Comparison of ENCODE assay signal across 9 cellular contexts in genomic region chr12:45268672-45269406, GRCh38. TPM values are rescaled to one million over a fixed set of nuclear protein-coding genes. Genes with fewer than 3 reads are reported as not detected.
DNase-seq lines count a peak whose midpoint lies in the region; ATAC-seq and TF ChIP-seq lines count a peak whose summit lies in the region.
"Had no signal": no experiment of that assay in that cellular context is flagged by ENCODE, and none has a peak within 500 bp of the region (broad histone marks: within the 10 kb centered on the region; RNA-seq: fewer than 3 reads in every experiment).

No MANE protein-coding gene starts in this region.

- no peak overlapping the region for H3K27ac ChIP-seq in C4-2B
- H3K27ac ChIP-seq in WERI-Rb-1: no peak overlapping the region
- H3K27ac ChIP-seq in skeletal muscle tissue (ENCODE audit: low read depth, low read length): peak overlapping the region; percentile 39
- H3K27ac ChIP-seq: HL-60 had no signal

- peak; percentile 65 for ATAC-seq in GM21529 (IDR thresholded peaks at IDR 0.05; ENCODE audit: unreplicated experiment)
- peak; percentile 76 for ATAC-seq in left ventricle myocardium superior
- ATAC-seq in GM18873 (IDR thresholded peaks at IDR 0.05; ENCODE audit: low FRiP score, unreplicated experiment): no peak

- no peaks in the 10 kb centered on the region for H3K9me3 ChIP-seq in WERI-Rb-1 (ENCODE audit: severe bottlenecking)
- H3K9me3 ChIP-seq in skeletal muscle tissue (ENCODE audit: control insufficient read depth in 3 of 3, low read length in 3 of 3): no peaks in the 10 kb centered on the region

- intact Hi-C loops in left ventricle myocardium superior (cut with micrococcal nuclease): no loop called here

- no peaks in the 10 kb centered on the region for H3K27me3 ChIP-seq in WERI-Rb-1 (ENCODE audit: insufficient read depth, low read depth, severe bottlenecking)
- no peaks in the 10 kb centered on the region for H3K27me3 ChIP-seq in skeletal muscle tissue (ENCODE audit: control insufficient read depth in 3 of 3, insufficient read depth in 3 of 3, low read length in 3 of 3)

- H3K9ac ChIP-seq in skeletal muscle tissue (ENCODE audit: low read depth in 1 of 3, low read length in 3 of 3): peak overlapping the region in 1 of 3 donors; percentile 36

- H3K36me3 ChIP-seq in WERI-Rb-1 (no peaks in the 10 kb centered on the region), skeletal muscle tissue (ENCODE audit: control insufficient read depth in 3 of 3, insufficient read depth in 3 of 3, low read length in 3 of 3) (no peaks in the 10 kb centered on the region)

- H3K4me3 ChIP-seq in WERI-Rb-1 (ENCODE audit: low read depth, low read length) (no peak overlapping the region), skeletal muscle tissue (ENCODE audit: low read length in 3 of 3) (no peak overlapping the region)

- DNase-seq in NAMALWA (ENCODE audit: low spot score) (peak; percentile 67), WERI-Rb-1 (peak; percentile 45), left ventricle myocardium superior (peak; percentile 81)
- no peak for DNase-seq in stimulated activated CD4-positive, alpha-beta T cell treated with anti-CD3 and anti-CD28 coated beads, Interleukin-4, amount 100 ng/mL, for 1 hour

- peak; percentile 62 for TF ChIP-seq CTCF in C4-2B (conservative IDR thresholded peaks at IDR 0.05)
- TF ChIP-seq CTCF in WERI-Rb-1 (IDR thresholded peaks at IDR 0.05; ENCODE audit: low read depth, low read length): no peak

- peaks cover 20 to 33% (median 30%) of the 10 kb centered on the region in 3 donors for H3K4me1 ChIP-seq in skeletal muscle tissue (ENCODE audit: control insufficient read depth in 3 of 3, insufficient read depth in 3 of 3, low read length in 3 of 3)

RNA-seq across cellular contexts. Expression of gene ANO6, which starts 52.9 kb away (rescaled TPM):
- total RNA-seq in left ventricle myocardium superior: 44.9 TPM
- total RNA-seq in skeletal muscle tissue: 50.6 TPM
